27 cellular contexts compared by ENCODE assay signal in the genomic region with DNA sequence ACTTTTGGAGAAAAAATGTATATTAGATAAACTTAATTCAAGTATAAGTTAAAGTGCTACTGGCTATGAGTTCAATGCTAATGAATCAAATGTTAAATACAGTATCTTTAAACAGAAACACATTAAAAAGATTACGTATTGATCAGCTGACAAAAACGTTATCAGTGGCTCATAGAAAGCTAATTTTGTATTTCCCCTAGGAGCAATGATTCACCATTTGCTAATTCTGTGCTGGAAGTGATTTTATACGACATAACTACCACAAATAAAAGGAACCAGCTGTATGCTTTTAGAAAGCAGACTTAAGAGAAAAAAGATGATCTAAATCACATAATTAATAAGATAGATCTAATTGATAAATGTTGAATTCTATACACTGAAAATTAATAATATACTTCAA. TPM values are rescaled to one million over a fixed set of nuclear protein-coding genes. Genes with fewer than 3 reads are reported as not detected.
DNase-seq lines count a peak whose midpoint lies in the region; ATAC-seq and TF ChIP-seq lines count a peak whose summit lies in the region.
"Had no signal": no experiment of that assay in that cellular context is flagged by ENCODE, and none has a peak within 500 bp of the region (broad histone marks: within the 10 kb centered on the region; RNA-seq: fewer than 3 reads in every experiment).

No MANE protein-coding gene starts in this region.

- no peak overlapping the region for H3K9ac ChIP-seq in endodermal cell (ENCODE audit: extremely low read depth, low read length, poor library complexity, severe bottlenecking)
- H3K9ac ChIP-seq: KMS-11 had no signal

- no peak for ATAC-seq in activated T-cell treated with anti-CD3 and anti-CD28 coated beads, Interleukin-2, amount 50 U/mL, for 72 hours (replicated peaks in 1 of 2)
- ATAC-seq: activated T-cell treated with anti-CD3 and anti-CD28 coated beads, Interleukin-2, amount 50 U/mL, for 4 hours; GM23338 had no signal

- no peaks in the 10 kb centered on the region for H3K4me1 ChIP-seq in sigmoid colon
- H3K4me1 ChIP-seq in endodermal cell (ENCODE audit: control insufficient read depth, insufficient read depth, low read length), result no peaks in the 10 kb centered on the region
- H3K4me1 ChIP-seq: BE2C, heart right ventricle, SJSA1, upper lobe of left lung had no signal

- peaks cover 30% of the 10 kb centered on the region for H3K36me3 Mint-ChIP-seq in endodermal cell (ENCODE audit: low read depth)
- peaks cover 8 to 22% of the 10 kb centered on the region in 2 donors for H3K36me3 Mint-ChIP-seq in activated T-cell treated with anti-CD3 and anti-CD28 coated beads, Interleukin-2, amount 50 U/mL, for 72 hours (ENCODE audit: insufficient read depth in 2 of 2)

- DNase-seq in HCEC 1CT, result peak; percentile 66
- peak; percentile 11 for DNase-seq in astrocyte of the spinal cord (ENCODE audit: low read depth, low spot score)
- peak; percentile 25 for DNase-seq in fibroblast of pulmonary artery (ENCODE audit: low read depth)
- DNase-seq in stromal cell of bone marrow (ENCODE audit: low read depth), result peak; percentile 31
- no peak for DNase-seq in sigmoid colon
- DNase-seq in ureter (ENCODE audit: low spot score), result no peak
- no peak for DNase-seq in endodermal cell
- no peak for DNase-seq in activated T-cell treated with anti-CD3 and anti-CD28 coated beads, Interleukin-2, amount 50 U/mL, for 72 hours
- DNase-seq: activated naive CD4-positive, alpha-beta T cell treated with anti-CD3 and anti-CD28 coated beads for 36 hours; activated T-cell treated with anti-CD3 and anti-CD28 coated beads, Interleukin-2, amount 50 U/mL, for 4 hours; amygdala; BE2C; heart right ventricle; mesendoderm; naive B cell; NCI-H1694; NCI-H2171; nucleus accumbens; stimulated activated CD4-positive, alpha-beta T cell treated with anti-CD3 and anti-CD28 coated beads, Interleukin-1b, Interleukin-23, amount 100 ng/mL, for 48 hours; T-helper 1 cell; upper lobe of left lung had no signal

- 83 to 85% methylated on average over 3 of the region's 3 CpGs for WGBS in sigmoid colon, 2 donors
- 80 to 92% methylated on average over 1 to 3 of the region's 3 CpGs for WGBS in endodermal cell (ENCODE audit: insufficient coverage in 1 of 2, insufficient read length in 1 of 2), 2 experiments

- H3K27ac Mint-ChIP-seq in endodermal cell, result no peak overlapping the region
- H3K27ac Mint-ChIP-seq in activated T-cell treated with anti-CD3 and anti-CD28 coated beads, Interleukin-2, amount 50 U/mL, for 72 hours, result no peak overlapping the region
- H3K27ac Mint-ChIP-seq: activated naive CD4-positive, alpha-beta T cell treated with anti-CD3 and anti-CD28 coated beads for 36 hours; GM23338; naive B cell had no signal

- no peaks in the 10 kb centered on the region for H3K9me3 Mint-ChIP-seq in endodermal cell
- no peaks in the 10 kb centered on the region for H3K9me3 Mint-ChIP-seq in activated T-cell treated with anti-CD3 and anti-CD28 coated beads, Interleukin-2, amount 50 U/mL, for 72 hours
- H3K9me3 Mint-ChIP-seq: activated naive CD4-positive, alpha-beta T cell treated with anti-CD3 and anti-CD28 coated beads for 36 hours; central memory CD8-positive, alpha-beta T cell; GM23338 had no signal

- H3K9me3 ChIP-seq in sigmoid colon, result no peaks in the 10 kb centered on the region
- H3K9me3 ChIP-seq in endodermal cell (ENCODE audit: control insufficient read depth, low read length), result peaks cover 6% of the 10 kb centered on the region
- H3K9me3 ChIP-seq: BE2C, SJSA1, upper lobe of left lung had no signal

- H3K4me3 ChIP-seq in astrocyte of the spinal cord (ENCODE audit: low read depth, low read length) (no peak overlapping the region), fibroblast of pulmonary artery (replicated peaks; ENCODE audit: low read depth, low read length) (no peak overlapping the region), sigmoid colon (no peak overlapping the region), endodermal cell (ENCODE audit: low read length) (no peak overlapping the region)
- H3K4me3 ChIP-seq: GM23338, heart right ventricle, SJSA1, upper lobe of left lung had no signal

- H3K27me3 Mint-ChIP-seq in endodermal cell (ENCODE audit: insufficient read depth), result no peaks in the 10 kb centered on the region
- H3K27me3 Mint-ChIP-seq in activated T-cell treated with anti-CD3 and anti-CD28 coated beads, Interleukin-2, amount 50 U/mL, for 72 hours (ENCODE audit: low read depth), result no peaks in the 10 kb centered on the region
- H3K27me3 Mint-ChIP-seq: central memory CD8-positive, alpha-beta T cell; naive B cell had no signal

- in situ Hi-C loops in astrocyte of the spinal cord (cut with HindIII; ENCODE audit: low sequenced_read_pairs), result no loop called here

- TF ChIP-seq CTCF in astrocyte of the spinal cord (IDR thresholded peaks at IDR 0.05; ENCODE audit: low read depth, low read length), result no peak
- no peak for TF ChIP-seq CTCF in fibroblast of pulmonary artery (IDR thresholded peaks at IDR 0.05; ENCODE audit: low read length, missing control alignments)
- TF ChIP-seq CTCF in sigmoid colon (IDR thresholded peaks at IDR 0.05), result no peak
- TF ChIP-seq CTCF in endodermal cell (conservative IDR thresholded peaks at IDR 0.05), result no peak

- intact Hi-C loops in sigmoid colon (cut with DNase I), result no loop called here

- H3K27ac ChIP-seq in sigmoid colon, result no peak overlapping the region
- no peak overlapping the region for H3K27ac ChIP-seq in endodermal cell (ENCODE audit: low read depth, low read length)
- H3K27ac ChIP-seq: heart right ventricle, KMS-11, SJSA1, upper lobe of left lung had no signal

- no peak for TF ChIP-seq EP300 in sigmoid colon (IDR thresholded peaks at IDR 0.05)

- TF ChIP-seq POLR2A in sigmoid colon (IDR thresholded peaks at IDR 0.05), result no peak

- H3K4me1 Mint-ChIP-seq in endodermal cell, result no peaks in the 10 kb centered on the region
- H3K4me1 Mint-ChIP-seq in activated T-cell treated with anti-CD3 and anti-CD28 coated beads, Interleukin-2, amount 50 U/mL, for 72 hours (ENCODE audit: low read depth), result no peaks in the 10 kb centered on the region
- H3K4me1 Mint-ChIP-seq: central memory CD8-positive, alpha-beta T cell; GM23338; naive B cell had no signal

- H3K36me3 ChIP-seq in sigmoid colon, result peaks cover 0 to 34% (median 3%) of the 10 kb centered on the region in 4 donors
- peaks cover 35% of the 10 kb centered on the region for H3K36me3 ChIP-seq in endodermal cell (ENCODE audit: control insufficient read depth, insufficient read depth, low read length)

- H3K27me3 ChIP-seq in sigmoid colon, result no peaks in the 10 kb centered on the region
- no peaks in the 10 kb centered on the region for H3K27me3 ChIP-seq in endodermal cell (ENCODE audit: control insufficient read depth, insufficient read depth, low read length, poor library complexity, severe bottlenecking)
- H3K27me3 ChIP-seq: BE2C, heart right ventricle, SJSA1, upper lobe of left lung had no signal

- no peak overlapping the region for H3K4me3 Mint-ChIP-seq in endodermal cell
- H3K4me3 Mint-ChIP-seq in activated T-cell treated with anti-CD3 and anti-CD28 coated beads, Interleukin-2, amount 50 U/mL, for 72 hours, result no peak overlapping the region
- H3K4me3 Mint-ChIP-seq: activated naive CD4-positive, alpha-beta T cell treated with anti-CD3 and anti-CD28 coated beads for 36 hours; activated T-cell treated with anti-CD3 and anti-CD28 coated beads, Interleukin-2, amount 50 U/mL, for 4 hours; central memory CD8-positive, alpha-beta T cell; GM23338; naive B cell had no signal

RNA-seq across cellular contexts. Expression of a gene that starts 43.6 kb away (rescaled TPM):
- total RNA-seq in sigmoid colon, result 10 to 100 TPM; 12.5 to 26.6 (median 16.3) TPM
- polyA plus RNA-seq in sigmoid colon, result 1 to 10 TPM; 2.4 to 6.7 (median 2.8) TPM
- total RNA-seq in ureter, result 26.1 TPM
- total RNA-seq in endodermal cell, result 10 to 100 TPM; 38.1 to 43.5 TPM
- 24.4 TPM for polyA plus RNA-seq in endodermal cell (2013, experiment 1 of 2)
- polyA plus RNA-seq in endodermal cell (2013, experiment 2 of 2), result 22.0 TPM
- 10 to 100 TPM; 43.8 to 49.1 TPM for total RNA-seq in activated T-cell treated with anti-CD3 and anti-CD28 coated beads, Interleukin-2, amount 50 U/mL, for 72 hours

RNA-seq across cellular contexts. Expression of a gene that starts 43.7 kb away (rescaled TPM):
- total RNA-seq in sigmoid colon, result 10 to 100 TPM; 19.3 to 27.7 (median 23.4) TPM
- polyA plus RNA-seq in sigmoid colon, result 10 to 100 TPM; 14.6 to 15.3 (median 15.0) TPM
- total RNA-seq in ureter, result 13.9 TPM
- total RNA-seq in endodermal cell, result 10 to 100 TPM; 11.2 to 14.4 TPM
- 15.2 TPM for polyA plus RNA-seq in endodermal cell (2013, experiment 1 of 2)
- 14.8 TPM for polyA plus RNA-seq in endodermal cell (2013, experiment 2 of 2)
- 10 to 100 TPM; 24.2 to 28.1 TPM for total RNA-seq in activated T-cell treated with anti-CD3 and anti-CD28 coated beads, Interleukin-2, amount 50 U/mL, for 72 hours

RNA-seq across cellular contexts. Expression of a gene that starts 48.8 kb away (rescaled TPM):
- total RNA-seq in sigmoid colon (under 1 TPM; 0.36 to 0.55 (median 0.45) TPM), ureter (not detected), endodermal cell (under 1 TPM; 0.13 to 0.26 TPM)
- under 1 TPM in 1 of 3 donors, not detected in 2; 0.10 TPM for polyA plus RNA-seq in sigmoid colon
- polyA plus RNA-seq in endodermal cell (2013, experiment 1 of 2), result 0.18 TPM
- 0.29 TPM for polyA plus RNA-seq in endodermal cell (2013, experiment 2 of 2)
- total RNA-seq in activated T-cell treated with anti-CD3 and anti-CD28 coated beads, Interleukin-2, amount 50 U/mL, for 72 hours, result under 1 TPM; 0.12 to 0.19 TPM
- total RNA-seq: activated naive CD4-positive, alpha-beta T cell treated with anti-CD3 and anti-CD28 coated beads for 36 hours; esophagus mucosa; SJSA1; subcutaneous adipose tissue had no signal

Comparison
In these comparisons a context has a peak if more than half of its experiments do, and no peak if none do; other contexts are left out.
1. DNase-seq: peak in HCEC 1CT (single experiment), astrocyte of the spinal cord (single experiment), fibroblast of pulmonary artery (single experiment) and stromal cell of bone marrow (single experiment); none in sigmoid colon (single experiment), ureter (single experiment), endodermal cell (single experiment) and activated T-cell treated with anti-CD3 and anti-CD28 coated beads, Interleukin-2, amount 50 U/mL, for 72 hours (0 of 2).